8 cellular contexts compared by ENCODE assay signal in genomic region chr5:151020304-151021031, GRCh38. TPM values are rescaled to one million over a fixed set of nuclear protein-coding genes. Genes with fewer than 3 reads are reported as not detected.
DNase-seq lines count a peak whose midpoint lies in the region; ATAC-seq and TF ChIP-seq lines count a peak whose summit lies in the region.

Gene GPX3 (plus strand): TSS chr5:151020591. CDS start chr5:151020655, 64 bp downstream.

- no peaks in the 10 kb centered on the region for H4K20me1 ChIP-seq in osteoblast (ENCODE audit: insufficient read depth, low read length)

- H3K27ac ChIP-seq in angular gyrus (ENCODE audit: low read depth, low read length) (peak within 1 kb of the TSS; percentile 8), heart right ventricle (peak within 1 kb of the TSS; percentile 86 to 96 (median 92)), osteoblast (ENCODE audit: low read depth, low read length) (no peak within 1 kb of the TSS)

- H3K36me3 ChIP-seq in heart right ventricle (peaks cover 0 to 10% (median 0%) of the 10 kb centered on the region in 9 donors), osteoblast (ENCODE audit: insufficient read depth, low read length) (no peaks in the 10 kb centered on the region)

- DNase-seq in NCI-H1436 (lab: John Stamatoyannopoulos, UW), result peak; percentile 51
- no peak for DNase-seq in NCI-H1436 treated with DMSO at 0.1 percent for 48 hours (lab: John Stamatoyannopoulos, UW)
- DNase-seq in NCI-H526 (lab: John Stamatoyannopoulos, UW), result peak; percentile 13 to 72
- DNase-seq in heart right ventricle, result peak; percentile 95
- peak; percentile 91 for DNase-seq in osteoblast (ENCODE audit: insufficient read length, low spot score, missing footprints)

- H3K9me3 ChIP-seq in heart right ventricle (no peaks in the 10 kb centered on the region), osteoblast (ENCODE audit: low read depth, low read length) (no peaks in the 10 kb centered on the region)

- peak within 1 kb of the TSS; percentile 71 for H2AFZ ChIP-seq in osteoblast (ENCODE audit: low read length)

- ATAC-seq in HG02759 (IDR thresholded peaks at IDR 0.05; ENCODE audit: unreplicated experiment), result peak; percentile 78
- peak; percentile 82 to 92 (median 88) for ATAC-seq in heart right ventricle
- ATAC-seq in GM19328 (IDR thresholded peaks at IDR 0.05; ENCODE audit: unreplicated experiment), result no peak

- no peak for TF ChIP-seq CTCF in heart right ventricle (IDR thresholded peaks at IDR 0.05)
- TF ChIP-seq CTCF in osteoblast (IDR thresholded peaks at IDR 0.05; ENCODE audit: extremely low read depth, low read depth, low read length), result no peak

- H3K4me1 ChIP-seq in heart right ventricle (peaks cover 28 to 88% (median 57%) of the 10 kb centered on the region in 9 donors), osteoblast (ENCODE audit: insufficient read depth, low read length) (peaks cover 37% of the 10 kb centered on the region)

- peak within 1 kb of the TSS; percentile 89 for H3K4me2 ChIP-seq in osteoblast (ENCODE audit: insufficient read depth, low read length)

- H3K27me3 ChIP-seq in heart right ventricle (no peaks in the 10 kb centered on the region), osteoblast (ENCODE audit: insufficient read depth, low read length) (no peaks in the 10 kb centered on the region)

- WGBS in heart right ventricle, 2 donors, result 1% methylated on average over 51 of the region's 51 CpGs

- H3K79me2 ChIP-seq in osteoblast (ENCODE audit: insufficient read depth, low read length), result no peaks in the 10 kb centered on the region

- intact Hi-C loops in heart right ventricle (cut with DNase I), result no loop called here

- peak within 1 kb of the TSS; percentile 66 to 87 (median 77) for H3K4me3 ChIP-seq in heart right ventricle
- H3K4me3 ChIP-seq in osteoblast (ENCODE audit: insufficient read depth, low read length), result peak within 1 kb of the TSS; percentile 74

RNA-seq across cellular contexts. Expression of gene GPX3, which starts in this region (rescaled TPM):
- 100 to 1,000 TPM; 208 to 990 (median 601) TPM for total RNA-seq in heart right ventricle
- polyA plus RNA-seq in heart right ventricle, result 1,000 to 10,000 TPM; 1,059 to 1,234 TPM
- total RNA-seq in osteoblast, result 8.8 and 9.8 TPM in 2 replicates

Comparison
In these comparisons a context has a peak if more than half of its experiments do, and no peak if none do; other contexts are left out.
1. RNA of gene GPX3 (total RNA-seq): 208 to 990 TPM in heart right ventricle; 8.8 to 9.8 TPM in osteoblast; every median in the first group is over 10 times any median in the second.